In the genomic region with DNA sequence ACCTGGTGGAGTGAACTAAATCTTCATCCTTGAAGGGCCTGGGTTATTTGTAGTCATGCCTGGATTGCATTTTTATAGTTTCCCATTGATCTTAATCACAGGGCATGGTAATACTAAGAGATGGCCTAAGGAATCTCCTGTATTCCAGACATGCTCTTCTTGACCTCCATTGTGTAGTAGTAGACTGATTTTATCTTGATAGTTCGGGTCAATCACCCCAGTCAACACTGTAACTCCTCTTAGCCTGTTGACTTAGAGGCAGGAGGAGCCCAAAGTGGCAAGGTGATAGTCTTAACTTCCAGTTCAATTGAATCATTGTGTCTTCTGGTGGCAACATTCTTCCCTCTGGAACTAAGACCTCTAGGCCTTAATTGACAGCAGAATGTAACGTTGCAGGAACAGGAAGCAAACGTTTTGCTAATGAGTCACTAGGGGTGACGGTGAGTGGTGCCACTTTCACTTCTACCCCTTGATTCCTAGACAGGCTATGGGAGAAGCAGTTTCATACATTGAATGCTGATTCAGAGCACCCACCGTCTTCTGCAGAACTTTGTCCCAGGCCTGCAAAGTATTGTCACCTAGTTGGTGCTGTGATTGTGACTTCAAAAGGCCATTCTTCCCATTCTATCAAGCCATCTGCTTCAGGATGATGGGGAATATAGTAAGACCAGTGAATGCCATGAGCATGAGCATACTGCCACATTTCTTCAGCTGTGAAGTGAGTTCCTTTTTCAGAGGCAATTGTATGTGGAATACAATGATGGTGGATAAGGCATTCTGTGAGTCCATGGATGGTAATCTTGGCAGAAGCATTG, we compare ENCODE assay signal across 8 cellular contexts. TPM values are rescaled to one million over a fixed set of nuclear protein-coding genes. Genes with fewer than 3 reads are reported as not detected.
DNase-seq lines count a peak whose midpoint lies in the region; ATAC-seq and TF ChIP-seq lines count a peak whose summit lies in the region.

No MANE protein-coding gene starts in this region.

- peak; percentile 94 for DNase-seq in EH (ENCODE audit: low read depth)
- no peak for DNase-seq in RWPE2 (ENCODE audit: low spot score)
- peak; percentile 77 to 90 for DNase-seq in foreskin keratinocyte
- DNase-seq in NCI-H82 treated with DMSO at 0.1 percent for 48 hours (lab: John Stamatoyannopoulos, UW; ENCODE audit: unreplicated experiment): no peak
- no peak for DNase-seq in DMS153 (lab: John Stamatoyannopoulos, UW)
- DNase-seq in NCI-H526 (lab: John Stamatoyannopoulos, UW): no peak
- DNase-seq in 8988T: no peak

- H3K4me1 ChIP-seq in RWPE2 (ENCODE audit: insufficient read depth, poor library complexity, severe bottlenecking) (peaks cover 11% of the 10 kb centered on the region), foreskin keratinocyte (peaks cover 9% of the 10 kb centered on the region)

- ATAC-seq in HG02678 (IDR thresholded peaks at IDR 0.05; ENCODE audit: unreplicated experiment) (peak; percentile 43), RWPE2 (ENCODE audit: low read depth) (peak; percentile 97), foreskin keratinocyte (peak; percentile 96)

- H3K4me3 ChIP-seq in RWPE2 (ENCODE audit: severe bottlenecking): no peak overlapping the region

- peak overlapping the region; percentile 77 for H3K27ac ChIP-seq in RWPE2 (ENCODE audit: poor library complexity, severe bottlenecking)
- H3K27ac ChIP-seq in foreskin keratinocyte: no peak overlapping the region

- H3K27me3 ChIP-seq in RWPE2 (ENCODE audit: insufficient read depth, poor library complexity, severe bottlenecking) (no peaks in the 10 kb centered on the region), foreskin keratinocyte (no peaks in the 10 kb centered on the region)

- H3K36me3 ChIP-seq in RWPE2 (ENCODE audit: low read depth): no peaks in the 10 kb centered on the region

- no peak for TF ChIP-seq CTCF in RWPE2 (IDR thresholded peaks at IDR 0.05; ENCODE audit: poor library complexity, severe bottlenecking)
- TF ChIP-seq CTCF in foreskin keratinocyte (conservative IDR thresholded peaks at IDR 0.05): no peak

- H3K9me3 ChIP-seq in RWPE2 (ENCODE audit: severe bottlenecking): no peaks in the 10 kb centered on the region

RNA-seq across cellular contexts. Expression of a gene that starts 24.0 kb away (rescaled TPM):
- total RNA-seq in foreskin keratinocyte: 2.3 and 4.1 TPM in 2 replicates
- polyA plus RNA-seq in foreskin keratinocyte: 1.0 and 1.7 TPM in 2 replicates

Comparison
In these comparisons a context has a peak if more than half of its experiments do, and no peak if none do; other contexts are left out.
1. DNase-seq: peak in EH (single experiment) and foreskin keratinocyte (2 of 2); none in RWPE2 (single experiment), NCI-H82 treated with DMSO at 0.1 percent for 48 hours (single experiment), DMS153 (single experiment), NCI-H526 (0 of 2) and 8988T (single experiment).
2. ATAC-seq: peak in every context shown above with its lines; median percentile 97 in RWPE2; 96 in foreskin keratinocyte; 43 in HG02678.